Comparison of ENCODE assay signal across 27 cellular contexts in genomic region chr13:62633448-62633847, GRCh38.
"Had no signal": no experiment of that assay in that cellular context is flagged by ENCODE, and none has a peak within 500 bp of the region (broad histone marks: within the 10 kb centered on the region; RNA-seq: fewer than 3 reads in every experiment).

No MANE protein-coding gene starts in this region.

- FAIRE-seq: colon, endometrium, endothelial cell of umbilical vein, frontal cortex had no signal

- H3K27me3 ChIP-seq: colonic mucosa, esophagus muscularis mucosa, esophagus squamous epithelium, foreskin keratinocyte, gastrocnemius medialis, gastroesophageal sphincter, heart left ventricle, heart right ventricle had no signal

- H3K9me3 ChIP-seq: colonic mucosa, esophagus muscularis mucosa, esophagus squamous epithelium, gastrocnemius medialis, gastroesophageal sphincter had no signal

- H3K4me3 ChIP-seq: colonic mucosa, coronary artery, dorsolateral prefrontal cortex, esophagus muscularis mucosa, esophagus squamous epithelium, gastrocnemius medialis, gastroesophageal sphincter, heart left ventricle, heart right ventricle had no signal

- H3K4me1 ChIP-seq: colonic mucosa, esophagus muscularis mucosa, esophagus squamous epithelium, foreskin keratinocyte, gastrocnemius medialis, gastroesophageal sphincter, heart left ventricle, heart right ventricle had no signal

- H3K36me3 ChIP-seq: colonic mucosa, esophagus muscularis mucosa, esophagus squamous epithelium, gastrocnemius medialis, gastroesophageal sphincter, heart left ventricle, heart right ventricle had no signal

- DNase-seq: colonic mucosa; cortex of kidney; dermis blood vessel endothelial cell; dorsolateral prefrontal cortex; effector CD4-positive, alpha-beta T cell; effector CD8-positive, alpha-beta T cell; effector memory CD4-positive, alpha-beta T cell; effector memory CD8-positive, alpha-beta T cell; endodermal cell; erythroblast; esophagus squamous epithelium; foreskin fibroblast; foreskin keratinocyte; gastrocnemius medialis; glutamatergic neuron; head of caudate nucleus; heart left ventricle; heart right ventricle had no signal

- ATAC-seq: effector memory CD8-positive, alpha-beta T cell; esophagus mucosa; foreskin keratinocyte; gastrocnemius medialis; gastroesophageal sphincter; heart left ventricle; heart right ventricle had no signal

- H3K27ac ChIP-seq: colonic mucosa, coronary artery, dorsolateral prefrontal cortex, epithelial cell of prostate, esophagus muscularis mucosa, esophagus squamous epithelium, foreskin keratinocyte, gastrocnemius medialis, gastroesophageal sphincter, heart left ventricle, heart right ventricle had no signal
